Comparison of ENCODE assay signal across 1 cellular context in the genomic region with DNA sequence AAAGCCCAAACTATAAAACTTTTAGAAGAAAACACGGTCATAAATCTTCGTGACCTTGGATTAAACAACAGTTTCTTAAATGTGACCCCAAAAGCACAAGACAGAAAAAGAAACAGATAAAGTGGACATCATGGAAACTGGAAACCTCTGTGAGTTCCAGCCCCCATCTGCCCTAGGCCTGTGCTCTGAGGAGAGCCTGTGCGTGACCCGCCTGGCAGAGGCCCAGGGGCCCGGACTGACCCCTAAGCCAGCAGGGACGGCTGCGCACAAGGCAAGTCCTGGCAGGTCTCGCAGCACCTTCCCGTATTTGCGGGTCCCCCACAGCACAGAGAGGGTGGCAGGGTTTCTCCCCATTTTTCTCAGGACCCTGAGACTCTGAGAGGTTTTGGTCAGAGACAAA.
TF ChIP-seq lines count a peak whose summit lies in the region.

No MANE protein-coding gene starts in this region.

TF ChIP-seq in H1, 55 proteins besides CTCF, POLR2A, EP300 and RAD21 (continued from another document):
- TF ChIP-seq, protein P1, sequence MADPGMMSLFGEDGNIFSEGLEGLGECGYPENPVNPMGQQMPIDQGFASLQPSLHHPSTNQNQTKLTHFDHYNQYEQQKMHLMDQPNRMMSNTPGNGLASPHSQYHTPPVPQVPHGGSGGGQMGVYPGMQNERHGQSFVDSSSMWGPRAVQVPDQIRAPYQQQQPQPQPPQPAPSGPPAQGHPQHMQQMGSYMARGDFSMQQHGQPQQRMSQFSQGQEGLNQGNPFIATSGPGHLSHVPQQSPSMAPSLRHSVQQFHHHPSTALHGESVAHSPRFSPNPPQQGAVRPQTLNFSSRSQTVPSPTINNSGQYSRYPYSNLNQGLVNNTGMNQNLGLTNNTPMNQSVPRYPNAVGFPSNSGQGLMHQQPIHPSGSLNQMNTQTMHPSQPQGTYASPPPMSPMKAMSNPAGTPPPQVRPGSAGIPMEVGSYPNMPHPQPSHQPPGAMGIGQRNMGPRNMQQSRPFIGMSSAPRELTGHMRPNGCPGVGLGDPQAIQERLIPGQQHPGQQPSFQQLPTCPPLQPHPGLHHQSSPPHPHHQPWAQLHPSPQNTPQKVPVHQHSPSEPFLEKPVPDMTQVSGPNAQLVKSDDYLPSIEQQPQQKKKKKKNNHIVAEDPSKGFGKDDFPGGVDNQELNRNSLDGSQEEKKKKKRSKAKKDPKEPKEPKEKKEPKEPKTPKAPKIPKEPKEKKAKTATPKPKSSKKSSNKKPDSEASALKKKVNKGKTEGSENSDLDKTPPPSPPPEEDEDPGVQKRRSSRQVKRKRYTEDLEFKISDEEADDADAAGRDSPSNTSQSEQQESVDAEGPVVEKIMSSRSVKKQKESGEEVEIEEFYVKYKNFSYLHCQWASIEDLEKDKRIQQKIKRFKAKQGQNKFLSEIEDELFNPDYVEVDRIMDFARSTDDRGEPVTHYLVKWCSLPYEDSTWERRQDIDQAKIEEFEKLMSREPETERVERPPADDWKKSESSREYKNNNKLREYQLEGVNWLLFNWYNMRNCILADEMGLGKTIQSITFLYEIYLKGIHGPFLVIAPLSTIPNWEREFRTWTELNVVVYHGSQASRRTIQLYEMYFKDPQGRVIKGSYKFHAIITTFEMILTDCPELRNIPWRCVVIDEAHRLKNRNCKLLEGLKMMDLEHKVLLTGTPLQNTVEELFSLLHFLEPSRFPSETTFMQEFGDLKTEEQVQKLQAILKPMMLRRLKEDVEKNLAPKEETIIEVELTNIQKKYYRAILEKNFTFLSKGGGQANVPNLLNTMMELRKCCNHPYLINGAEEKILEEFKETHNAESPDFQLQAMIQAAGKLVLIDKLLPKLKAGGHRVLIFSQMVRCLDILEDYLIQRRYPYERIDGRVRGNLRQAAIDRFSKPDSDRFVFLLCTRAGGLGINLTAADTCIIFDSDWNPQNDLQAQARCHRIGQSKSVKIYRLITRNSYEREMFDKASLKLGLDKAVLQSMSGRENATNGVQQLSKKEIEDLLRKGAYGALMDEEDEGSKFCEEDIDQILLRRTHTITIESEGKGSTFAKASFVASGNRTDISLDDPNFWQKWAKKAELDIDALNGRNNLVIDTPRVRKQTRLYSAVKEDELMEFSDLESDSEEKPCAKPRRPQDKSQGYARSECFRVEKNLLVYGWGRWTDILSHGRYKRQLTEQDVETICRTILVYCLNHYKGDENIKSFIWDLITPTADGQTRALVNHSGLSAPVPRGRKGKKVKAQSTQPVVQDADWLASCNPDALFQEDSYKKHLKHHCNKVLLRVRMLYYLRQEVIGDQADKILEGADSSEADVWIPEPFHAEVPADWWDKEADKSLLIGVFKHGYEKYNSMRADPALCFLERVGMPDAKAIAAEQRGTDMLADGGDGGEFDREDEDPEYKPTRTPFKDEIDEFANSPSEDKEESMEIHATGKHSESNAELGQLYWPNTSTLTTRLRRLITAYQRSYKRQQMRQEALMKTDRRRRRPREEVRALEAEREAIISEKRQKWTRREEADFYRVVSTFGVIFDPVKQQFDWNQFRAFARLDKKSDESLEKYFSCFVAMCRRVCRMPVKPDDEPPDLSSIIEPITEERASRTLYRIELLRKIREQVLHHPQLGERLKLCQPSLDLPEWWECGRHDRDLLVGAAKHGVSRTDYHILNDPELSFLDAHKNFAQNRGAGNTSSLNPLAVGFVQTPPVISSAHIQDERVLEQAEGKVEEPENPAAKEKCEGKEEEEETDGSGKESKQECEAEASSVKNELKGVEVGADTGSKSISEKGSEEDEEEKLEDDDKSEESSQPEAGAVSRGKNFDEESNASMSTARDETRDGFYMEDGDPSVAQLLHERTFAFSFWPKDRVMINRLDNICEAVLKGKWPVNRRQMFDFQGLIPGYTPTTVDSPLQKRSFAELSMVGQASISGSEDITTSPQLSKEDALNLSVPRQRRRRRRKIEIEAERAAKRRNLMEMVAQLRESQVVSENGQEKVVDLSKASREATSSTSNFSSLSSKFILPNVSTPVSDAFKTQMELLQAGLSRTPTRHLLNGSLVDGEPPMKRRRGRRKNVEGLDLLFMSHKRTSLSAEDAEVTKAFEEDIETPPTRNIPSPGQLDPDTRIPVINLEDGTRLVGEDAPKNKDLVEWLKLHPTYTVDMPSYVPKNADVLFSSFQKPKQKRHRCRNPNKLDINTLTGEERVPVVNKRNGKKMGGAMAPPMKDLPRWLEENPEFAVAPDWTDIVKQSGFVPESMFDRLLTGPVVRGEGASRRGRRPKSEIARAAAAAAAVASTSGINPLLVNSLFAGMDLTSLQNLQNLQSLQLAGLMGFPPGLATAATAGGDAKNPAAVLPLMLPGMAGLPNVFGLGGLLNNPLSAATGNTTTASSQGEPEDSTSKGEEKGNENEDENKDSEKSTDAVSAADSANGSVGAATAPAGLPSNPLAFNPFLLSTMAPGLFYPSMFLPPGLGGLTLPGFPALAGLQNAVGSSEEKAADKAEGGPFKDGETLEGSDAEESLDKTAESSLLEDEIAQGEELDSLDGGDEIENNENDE (IDR thresholded peaks at IDR 0.05; ENCODE audit: insufficient replicate concordance, low read length), result no peak
- no peak for TF ChIP-seq FOSL1 (IDR thresholded peaks at IDR 0.05; ENCODE audit: insufficient read depth, low read depth, low read length)
- TF ChIP-seq, protein P2, sequence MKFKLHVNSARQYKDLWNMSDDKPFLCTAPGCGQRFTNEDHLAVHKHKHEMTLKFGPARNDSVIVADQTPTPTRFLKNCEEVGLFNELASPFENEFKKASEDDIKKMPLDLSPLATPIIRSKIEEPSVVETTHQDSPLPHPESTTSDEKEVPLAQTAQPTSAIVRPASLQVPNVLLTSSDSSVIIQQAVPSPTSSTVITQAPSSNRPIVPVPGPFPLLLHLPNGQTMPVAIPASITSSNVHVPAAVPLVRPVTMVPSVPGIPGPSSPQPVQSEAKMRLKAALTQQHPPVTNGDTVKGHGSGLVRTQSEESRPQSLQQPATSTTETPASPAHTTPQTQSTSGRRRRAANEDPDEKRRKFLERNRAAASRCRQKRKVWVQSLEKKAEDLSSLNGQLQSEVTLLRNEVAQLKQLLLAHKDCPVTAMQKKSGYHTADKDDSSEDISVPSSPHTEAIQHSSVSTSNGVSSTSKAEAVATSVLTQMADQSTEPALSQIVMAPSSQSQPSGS (IDR thresholded peaks at IDR 0.05; ENCODE audit: low read length), result no peak
- no peak for TF ChIP-seq SP1 (IDR thresholded peaks at IDR 0.05; ENCODE audit: low read depth, low read length)
- no peak for TF ChIP-seq RXRA (IDR thresholded peaks at IDR 0.05; ENCODE audit: insufficient read depth, low read depth, low read length)
- TF ChIP-seq BACH1 (IDR thresholded peaks at IDR 0.05; ENCODE audit: low read length), result no peak
- no peak for TF ChIP-seq JUN (IDR thresholded peaks at IDR 0.05; ENCODE audit: low read depth, low read length)
- no peak for TF ChIP-seq EZH2 (IDR thresholded peaks at IDR 0.05; ENCODE audit: low read depth, low read length, severe bottlenecking)
- TF ChIP-seq POU5F1 (IDR thresholded peaks at IDR 0.05; ENCODE audit: low read depth, low read length), result no peak
- TF ChIP-seq RNF2 (IDR thresholded peaks at IDR 0.05; ENCODE audit: borderline replicate concordance, low read depth, low read length, missing control alignments, poor library complexity, severe bottlenecking), result no peak
- no peak for TF ChIP-seq TCF12 (IDR thresholded peaks at IDR 0.05; ENCODE audit: low read depth, low read length)
